ENCODE assay signal across 36 cellular contexts in the genomic region with DNA sequence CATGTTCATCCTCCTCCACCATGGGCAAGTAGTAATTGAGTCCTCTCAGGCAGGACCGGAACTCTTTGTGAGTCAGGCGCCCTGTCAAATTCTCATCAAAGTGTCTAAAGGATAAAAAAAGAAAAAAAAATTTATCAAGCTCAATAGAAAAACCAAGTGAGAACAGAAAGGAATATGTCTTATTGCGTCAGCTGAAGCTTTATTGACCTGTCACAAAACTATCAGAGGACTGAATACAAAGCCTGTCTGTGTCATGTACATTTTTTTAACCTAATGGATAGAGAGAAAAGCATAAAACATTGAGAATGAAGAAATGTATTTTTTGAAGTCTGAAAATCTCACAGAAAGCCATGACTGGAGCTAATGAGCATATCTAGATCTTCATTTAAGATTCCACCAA.
"Had no signal": no experiment of that assay in that cellular context is flagged by ENCODE, and none has a peak within 500 bp of the region (broad histone marks: within the 10 kb centered on the region; RNA-seq: fewer than 3 reads in every experiment).

No MANE protein-coding gene starts in this region.

- DNase-seq: Karpas-422, Kasumi-1, MG63, MM.1S, MV-4-11, NCI-H1048, NCI-H1092, NCI-H1092 treated with DMSO at 0.1 percent for 48 hours, NCI-H1105, NCI-H1105 treated with DMSO at 0.1 percent for 48 hours, NCI-H1417, NCI-H1417 treated with DMSO at 0.1 percent for 48 hours, NCI-H1436, NCI-H1436 treated with DMSO at 0.1 percent for 48 hours, NCI-H146, NCI-H1694, NCI-H1694 treated with DMSO at 0.1 percent for 48 hours, NCI-H187, NCI-H187 treated with DMSO at 0.1 percent for 48 hours, NCI-H1930, NCI-H2029, NCI-H2029 treated with DMSO at 0.1 percent for 48 hours, NCI-H2081, NCI-H2081 treated with DMSO at 0.1 percent for 48 hours, NCI-H2107, NCI-H2171, NCI-H2171 treated with DMSO at 0.1 percent for 48 hours, NCI-H2227 treated with DMSO at 0.1 percent for 48 hours, NCI-H226, NCI-H345, NCI-H446, NCI-H446 treated with DMSO at 0.1 percent for 48 hours, NCI-H510A, NCI-H510A treated with DMSO at 0.1 percent for 48 hours, NCI-H524, NCI-H524 treated with DMSO at 0.1 percent for 48 hours had no signal

- H3K9me3 ChIP-seq: MG63 had no signal

- H3K4me3 ChIP-seq: MG63 had no signal

- H3K27me3 ChIP-seq: MG63 had no signal

- H3K36me3 ChIP-seq: MG63 had no signal
